8 cellular contexts compared by ENCODE assay signal in the genomic region with DNA sequence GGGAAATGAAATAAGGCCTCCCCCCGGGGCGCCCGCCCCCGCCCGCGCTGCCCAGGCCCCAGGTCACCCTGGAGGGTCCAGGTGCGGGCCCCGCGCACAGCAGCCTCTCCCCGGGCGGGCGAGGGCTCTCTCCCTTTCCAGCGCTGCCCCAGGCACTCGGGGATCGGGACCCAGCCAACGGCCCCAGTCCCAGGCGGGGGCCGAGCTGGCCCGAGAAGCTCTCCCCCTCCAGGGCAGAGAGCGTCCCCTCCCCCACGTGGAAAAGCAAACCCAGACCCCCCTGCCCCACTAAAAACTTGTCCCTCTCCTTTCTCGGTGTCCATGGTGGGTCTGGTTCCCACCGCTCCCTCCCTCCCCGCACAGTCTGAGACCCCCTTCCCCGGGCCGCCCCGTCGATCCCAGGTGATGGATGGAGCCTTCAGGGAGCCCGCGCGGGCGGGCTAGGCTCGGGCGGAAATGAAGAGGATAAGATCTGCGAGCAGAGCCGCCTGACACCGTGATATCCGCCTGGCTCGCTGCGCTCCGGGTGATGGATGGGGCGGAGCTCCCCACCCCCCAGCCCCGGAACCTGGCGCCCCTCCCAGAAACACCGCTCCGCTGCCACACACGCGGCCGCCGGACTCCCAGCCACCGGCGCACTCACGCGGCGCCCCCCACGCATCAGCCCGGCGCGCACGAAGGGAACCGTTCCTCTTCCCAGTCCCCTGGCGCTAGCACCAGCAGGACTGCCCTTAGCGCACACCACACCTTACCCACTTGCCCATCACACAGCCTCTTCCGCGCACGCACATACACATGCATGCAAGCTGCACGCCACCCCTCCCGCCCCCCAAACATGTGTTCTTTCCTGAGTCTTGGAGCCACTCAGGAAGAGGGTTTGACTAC.
DNase-seq lines count a peak whose midpoint lies in the region; ATAC-seq and TF ChIP-seq lines count a peak whose summit lies in the region.

No MANE protein-coding gene starts in this region.

- peak; percentile 61 for DNase-seq in COR-L47 (lab: John Stamatoyannopoulos, UW)
- DNase-seq in NCI-H2171 (lab: John Stamatoyannopoulos, UW): peak; percentile 55
- peak; percentile 86 for DNase-seq in activated CD8-positive, alpha-beta memory T cell treated with anti-CD3 and anti-CD28 coated beads, Interleukin-2, amount 50 U/mL, for 48 hours
- peak in 31 of 56 donors; percentile 19 to 81 (median 68) for DNase-seq in nucleus accumbens (lab: John Stamatoyannopoulos, UW)
- DNase-seq in tibial nerve (ENCODE audit: low spot score in 2 of 2): peak in 1 of 2 donors; percentile 7

- TF ChIP-seq POLR2A in tibial nerve (IDR thresholded peaks at IDR 0.05): peak in 1 of 2 donors; percentile 6

- H3K9me3 ChIP-seq in tibial nerve: no peaks in the 10 kb centered on the region

- TF ChIP-seq CTCF in tibial nerve (IDR thresholded peaks at IDR 0.05): no peak

- H3K4me1 ChIP-seq in tibial nerve: peaks cover 0 to 29% (median 8%) of the 10 kb centered on the region in 4 donors

- 3 to 9% methylated on average over 26 to 49 of the region's 68 CpGs for WGBS in tibial nerve, 2 donors

- H3K27ac ChIP-seq in tibial nerve: peak overlapping the region in 2 of 4 donors; percentile 81 to 96

- peak overlapping the region; percentile 30 to 66 (median 52) for H3K4me3 ChIP-seq in tibial nerve

- ATAC-seq in GM21390 (IDR thresholded peaks at IDR 0.05; ENCODE audit: unreplicated experiment) (peak; percentile 21), esophagus mucosa (peak; percentile 62), GM18517 (IDR thresholded peaks at IDR 0.05; ENCODE audit: unreplicated experiment) (no peak)

- no peaks in the 10 kb centered on the region for H3K36me3 ChIP-seq in tibial nerve

- TF ChIP-seq EP300 in tibial nerve (IDR thresholded peaks at IDR 0.05): no peak

- H3K27me3 ChIP-seq in tibial nerve: peaks cover 0 to 82% of the 10 kb centered on the region in 2 donors
